ENCODE assay signal across 21 cellular contexts in genomic region chr17:59530561-59530960, GRCh38.
"Had no signal": no experiment of that assay in that cellular context is flagged by ENCODE, and none has a peak within 500 bp of the region (broad histone marks: within the 10 kb centered on the region; RNA-seq: fewer than 3 reads in every experiment).

No MANE protein-coding gene starts in this region.

- H3K9me3 ChIP-seq: esophagus squamous epithelium, gastrocnemius medialis, heart right ventricle, lower lobe of right lung had no signal

- H3K27me3 ChIP-seq: esophagus squamous epithelium, gastrocnemius medialis, heart right ventricle had no signal

- H3K4me3 Mint-ChIP-seq: mesothelial cell of epicardium; naive thymus-derived CD4-positive, alpha-beta T cell had no signal

- DNase-seq: effector memory CD4-positive, alpha-beta T cell; esophagus squamous epithelium; foreskin fibroblast; foreskin melanocyte; gastrocnemius medialis; glutamatergic neuron; head of caudate nucleus; heart right ventricle; hippocampal formation; left colon; left ventricle myocardium superior; lower lobe of right lung; mesenchymal stem cell; naive thymus-derived CD4-positive, alpha-beta T cell had no signal

- H3K27ac ChIP-seq: coronary artery, esophagus squamous epithelium, gastrocnemius medialis, heart right ventricle, lower lobe of right lung had no signal

- H3K36me3 Mint-ChIP-seq: mesothelial cell of epicardium; naive thymus-derived CD4-positive, alpha-beta T cell had no signal

- H3K4me1 ChIP-seq: esophagus squamous epithelium, gastrocnemius medialis, lower lobe of right lung had no signal

- FAIRE-seq: colon, endothelial cell of umbilical vein, islet of Langerhans, keratinocyte had no signal

- H3K4me3 ChIP-seq: coronary artery, esophagus squamous epithelium, gastrocnemius medialis, heart right ventricle, lower lobe of right lung had no signal

- H3K36me3 ChIP-seq: esophagus squamous epithelium, gastrocnemius medialis, heart right ventricle, lower lobe of right lung had no signal

- ATAC-seq: gastrocnemius medialis; heart right ventricle; left colon; left lobe of liver; left ventricle myocardium superior; lower lobe of right lung; naive thymus-derived CD4-positive, alpha-beta T cell had no signal

- H3K9me3 Mint-ChIP-seq: mesothelial cell of epicardium; naive thymus-derived CD4-positive, alpha-beta T cell had no signal

- H3K27ac Mint-ChIP-seq: mesothelial cell of epicardium; naive thymus-derived CD4-positive, alpha-beta T cell had no signal
